In genomic region chr1:59520194-59520593, GRCh38 we compare ENCODE assay signal across 15 cellular contexts.
DNase-seq lines count a peak whose midpoint lies in the region; ATAC-seq and TF ChIP-seq lines count a peak whose summit lies in the region.
"Had no signal": no experiment of that assay in that cellular context is flagged by ENCODE, and none has a peak within 500 bp of the region (broad histone marks: within the 10 kb centered on the region; RNA-seq: fewer than 3 reads in every experiment).

No MANE protein-coding gene starts in this region.

- peaks cover 4% of the 10 kb centered on the region for H3K27me3 Mint-ChIP-seq in nephron progenitor cell (ENCODE audit: low read depth, poor library complexity)
- H3K27me3 Mint-ChIP-seq: activated CD4-positive, alpha-beta T cell treated with anti-CD3 and anti-CD28 coated beads for 36 hours; naive thymus-derived CD4-positive, alpha-beta T cell had no signal

- no peak for TF ChIP-seq CTCF in choroid plexus epithelial cell (conservative IDR thresholded peaks at IDR 0.05; ENCODE audit: low read depth, low read length)
- TF ChIP-seq CTCF in nephron progenitor cell (IDR thresholded peaks at IDR 0.05): no peak
- TF ChIP-seq CTCF in uterus (IDR thresholded peaks at IDR 0.05): no peak
- no peak for TF ChIP-seq CTCF in A673 (conservative IDR thresholded peaks at IDR 0.05; ENCODE audit: low read depth, low read length)

- H3K27ac Mint-ChIP-seq in nephron progenitor cell: peak overlapping the region; percentile 44
- H3K27ac Mint-ChIP-seq: activated CD4-positive, alpha-beta T cell treated with anti-CD3 and anti-CD28 coated beads for 36 hours; naive thymus-derived CD4-positive, alpha-beta T cell had no signal

- H3K4me1 ChIP-seq in uterus: peaks cover 11 to 19% of the 10 kb centered on the region in 2 donors
- H3K4me1 ChIP-seq in A673 (ENCODE audit: insufficient read depth, low read length, poor library complexity, severe bottlenecking): no peaks in the 10 kb centered on the region

- peaks cover 49% of the 10 kb centered on the region for H3K4me1 Mint-ChIP-seq in nephron progenitor cell
- H3K4me1 Mint-ChIP-seq: activated CD4-positive, alpha-beta T cell treated with anti-CD3 and anti-CD28 coated beads for 36 hours; naive thymus-derived CD4-positive, alpha-beta T cell had no signal

- peak overlapping the region; percentile 70 to 79 for H3K27ac ChIP-seq in uterus
- H3K27ac ChIP-seq in A673 (ENCODE audit: low read depth, low read length, poor library complexity, severe bottlenecking): no peak overlapping the region

- POLR2A ChIA-PET in A673 (lab: Charles Lee; ENCODE audit: low non-redundant PET): no interaction called here

- no peak for TF ChIP-seq POLR2A in uterus (IDR thresholded peaks at IDR 0.05)

- H3K27me3 ChIP-seq in uterus: no peaks in the 10 kb centered on the region
- no peaks in the 10 kb centered on the region for H3K27me3 ChIP-seq in A673 (replicated peaks; ENCODE audit: insufficient read depth, low read depth, low read length, poor library complexity)

- H3K9me3 ChIP-seq in uterus (no peaks in the 10 kb centered on the region), A673 (ENCODE audit: low read depth, low read length, poor library complexity, severe bottlenecking) (no peaks in the 10 kb centered on the region)

- H3K4me3 ChIP-seq in choroid plexus epithelial cell (ENCODE audit: low read depth, low read length) (no peak overlapping the region), uterus (no peak overlapping the region), A673 (ENCODE audit: low read depth, low read length, poor library complexity, severe bottlenecking) (no peak overlapping the region)

- H3K4me3 Mint-ChIP-seq in nephron progenitor cell: no peak overlapping the region
- H3K4me3 Mint-ChIP-seq: activated CD4-positive, alpha-beta T cell treated with anti-CD3 and anti-CD28 coated beads for 36 hours; naive thymus-derived CD4-positive, alpha-beta T cell had no signal

- intact Hi-C loops in uterus (cut with DNase I; ENCODE audit: low total_unique reads): no loop called here
- intact Hi-C loops in A673 (cut with micrococcal nuclease; ENCODE audit: unreplicated experiment): no loop called here

- peaks cover 7% of the 10 kb centered on the region for H3K9me3 Mint-ChIP-seq in nephron progenitor cell
- H3K9me3 Mint-ChIP-seq: naive thymus-derived CD4-positive, alpha-beta T cell had no signal

- BruUV-seq in A673 (replicated peaks; lab: Mats Ljungman, UMichigan): no TSS peak

- no peak for ATAC-seq in HG02852 (IDR thresholded peaks at IDR 0.05; ENCODE audit: unreplicated experiment)
- ATAC-seq: activated CD4-positive, alpha-beta T cell treated with anti-CD3 and anti-CD28 coated beads for 36 hours; naive thymus-derived CD4-positive, alpha-beta T cell had no signal

- H3K36me3 ChIP-seq in uterus: no peaks in the 10 kb centered on the region
- no peaks in the 10 kb centered on the region for H3K36me3 ChIP-seq in A673 (ENCODE audit: insufficient read depth, low read length, poor library complexity, severe bottlenecking)

- H3K36me3 Mint-ChIP-seq in nephron progenitor cell (ENCODE audit: low read depth): peaks cover 25% of the 10 kb centered on the region

- CTCF ChIA-PET in A673 (lab: Charles Lee): no interaction called here

- DNase-seq in M059J (ENCODE audit: low read depth) (peak; percentile 54), choroid plexus epithelial cell (ENCODE audit: low read depth) (peak; percentile 83), nephron progenitor cell (no peak), uterus (peak; percentile 78), A673 (ENCODE audit: low spot score) (no peak), DMS153 treated with DMSO at 0.1 percent for 48 hours (lab: John Stamatoyannopoulos, UW; ENCODE audit: unreplicated experiment) (no peak)
- DNase-seq: activated CD4-positive, alpha-beta T cell treated with anti-CD3 and anti-CD28 coated beads for 36 hours; activated CD8-positive, alpha-beta memory T cell treated with anti-CD3 and anti-CD28 coated beads, Interleukin-2, amount 50 U/mL, for 48 hours; activated gamma-delta T cell treated with Interleukin-2 at 50 U/mL for 16 hours; naive thymus-derived CD4-positive, alpha-beta T cell; NCI-H1694; NCI-H510A treated with DMSO at 0.1 percent for 48 hours; stimulated activated CD4-positive, alpha-beta T cell treated with anti-CD3 and anti-CD28 coated beads, Interleukin-1b, Interleukin-23, amount 100 ng/mL, for 48 hours; T-helper 9 cell had no signal

Comparison
In these comparisons a context has a peak if more than half of its experiments do, and no peak if none do; other contexts are left out.
1. DNase-seq: peak in M059J (single experiment), choroid plexus epithelial cell (single experiment) and uterus (2 of 2); none in nephron progenitor cell (single experiment), A673 (single experiment) and DMS153 treated with DMSO at 0.1 percent for 48 hours (single experiment).